1 cellular context compared by ENCODE assay signal in genomic region chr11:36594316-36594989, GRCh38.
TF ChIP-seq lines count a peak whose summit lies in the region.

IFTAP (plus strand) TSS chr11:36594502; CDS start chr11:36610104, 15,602 bp downstream.

TF ChIP-seq in A549, 52 proteins besides CTCF, POLR2A, EP300 and RAD21 (continued from another document):
- TF ChIP-seq E2F6 (IDR thresholded peaks at IDR 0.05; ENCODE audit: borderline replicate concordance, low read depth) (peak; percentile 58; the same call in 1 of the 2 replicates), FOXS1 (CRISPR knock-in tag; IDR thresholded peaks at IDR 0.05) (peak; percentile 54; the same call in 1 of the 2 replicates), ELK1 (IDR thresholded peaks at IDR 0.05; ENCODE audit: low read depth, low read length) (no peak), FOSL2 (IDR thresholded peaks at IDR 0.05) (no peak), FOSL2 (CRISPR knock-in tag; IDR thresholded peaks at IDR 0.05) (peak; percentile 57), HOXB13 (CRISPR knock-in tag; IDR thresholded peaks at IDR 0.05; ENCODE audit: low read depth) (0 out of 2 replicates have a peak, but pooled peaks have one; percentile 38)
